In genomic region chr11:63915961-63916836, GRCh38 we compare ENCODE assay signal across 1 cellular context.
TF ChIP-seq lines count a peak whose summit lies in the region.

No MANE protein-coding gene starts in this region.

TF ChIP-seq in K562, 482 proteins besides CTCF, POLR2A, EP300 and RAD21 (continues in another document):
- TF ChIP-seq SP1 (CRISPR knock-in tag; IDR thresholded peaks at IDR 0.05) (0 out of 2 replicates have a peak, but pooled peaks have one; percentile 31), JUN (IDR thresholded peaks at IDR 0.05; ENCODE audit: borderline replicate concordance, low read depth, low read length) (no peak), JUN (CRISPR knock-in tag; IDR thresholded peaks at IDR 0.05; ENCODE audit: borderline replicate concordance) (0 out of 2 replicates have a peak, but pooled peaks have one; percentile 20), ZKSCAN1 (IDR thresholded peaks at IDR 0.05; ENCODE audit: low read depth, low read length) (no peak), RCOR1 (IDR thresholded peaks at IDR 0.05; ENCODE audit: borderline replicate concordance in 1 of 2, low read depth in 2 of 2, low read length in 2 of 2) (0 out of 4 replicates have a peak, but pooled peaks of 1 of the 2 experiments have one; percentile 27), MTA3 (IDR thresholded peaks at IDR 0.05; ENCODE audit: borderline replicate concordance) (peak; percentile 63; the same call in 1 of the 2 replicates), HNRNPUL1 (IDR thresholded peaks at IDR 0.05; ENCODE audit: low read length) (no peak), TEAD1 (CRISPR knock-in tag; IDR thresholded peaks at IDR 0.05) (peak in 1 of 2 experiments; percentile 69; a peak in 1 of 4 replicates), ATF7 (IDR thresholded peaks at IDR 0.05) (0 out of 2 replicates have a peak, but pooled peaks have one; percentile 13), ESRRA (IDR thresholded peaks at IDR 0.05; ENCODE audit: borderline replicate concordance, low read depth) (no peak), MYC (IDR thresholded peaks at IDR 0.05; ENCODE audit: low read depth, low read length) (0 out of 2 replicates have a peak, but pooled peaks have one; percentile 6), MYC (CRISPR knock-in tag; IDR thresholded peaks at IDR 0.05; ENCODE audit: borderline replicate concordance, low read depth) (no peak), KDM5B (IDR thresholded peaks at IDR 0.05; ENCODE audit: insufficient replicate concordance, low read depth, low read length) (peak; percentile 13), SRSF9 (IDR thresholded peaks at IDR 0.05; ENCODE audit: borderline replicate concordance, low read depth, low read length) (no peak), FOXA3 (CRISPR knock-in tag; conservative IDR thresholded peaks at IDR 0.05 in 1 of 2, IDR thresholded peaks at IDR 0.05 in 1 of 2) (peak in 1 of 2 experiments; percentile 58; a peak in 1 of 4 replicates), GATAD2A (IDR thresholded peaks at IDR 0.05) (peak; percentile 78), DPF2 (IDR thresholded peaks at IDR 0.05) (peak; percentile 24; the same call in 1 of the 2 replicates), UBTF (IDR thresholded peaks at IDR 0.05; ENCODE audit: borderline replicate concordance in 1 of 2, low read depth in 2 of 2, low read length in 2 of 2) (peak in 1 of 2 experiments; percentile 11; a peak in 1 of 4 replicates), CHD1 (IDR thresholded peaks at IDR 0.05; ENCODE audit: low read length) (peak; percentile 44), ZBTB7A (IDR thresholded peaks at IDR 0.05; ENCODE audit: borderline replicate concordance, control insufficient read depth, low read depth, low read length) (peak; percentile 99), ZNF644 (tag; IDR thresholded peaks at IDR 0.05; ENCODE audit: low read depth) (no peak), MAZ (CRISPR knock-in tag; conservative IDR thresholded peaks at IDR 0.05 in 1 of 2, IDR thresholded peaks at IDR 0.05 in 1 of 2) (peak; percentile 28 to 65; a peak in 2 of 4 replicates), FOXP1 (CRISPR knock-in tag; IDR thresholded peaks at IDR 0.05) (0 out of 2 replicates have a peak, but pooled peaks have one; percentile 55), KDM2B (CRISPR knock-in tag; IDR thresholded peaks at IDR 0.05) (0 out of 2 replicates have a peak, but pooled peaks have one; percentile 22), ZNF398 (CRISPR knock-in tag; IDR thresholded peaks at IDR 0.05) (no peak), PHF8 (IDR thresholded peaks at IDR 0.05; ENCODE audit: borderline replicate concordance, low read length) (0 out of 2 replicates have a peak, but pooled peaks have one; percentile 10), NCOA6 (IDR thresholded peaks at IDR 0.05) (peak; percentile 63; the same call in 1 of the 2 replicates), GABPB2 (CRISPR knock-in tag; conservative IDR thresholded peaks at IDR 0.05) (no peak), ARID4B (CRISPR knock-in tag; IDR thresholded peaks at IDR 0.05) (0 out of 2 replicates have a peak, but pooled peaks have one; percentile 50), MAX (CRISPR knock-in tag; IDR thresholded peaks at IDR 0.05) (peak; percentile 44), ZC3H11A (IDR thresholded peaks at IDR 0.05; ENCODE audit: low read depth, low read length) (no peak), SMARCA4 (IDR thresholded peaks at IDR 0.05) (0 out of 2 replicates have a peak, but pooled peaks have one; percentile 14), RHOXF2B (CRISPR knock-in tag; conservative IDR thresholded peaks at IDR 0.05) (no peak), ZFX (CRISPR knock-in tag; IDR thresholded peaks at IDR 0.05) (no peak), CREB1 (IDR thresholded peaks at IDR 0.05) (no peak), CREB1 (CRISPR knock-in tag; IDR thresholded peaks at IDR 0.05) (0 out of 2 replicates have a peak, but pooled peaks have one; percentile 12), BRD9 (IDR thresholded peaks at IDR 0.05; ENCODE audit: low read depth, partially characterized antibody) (no peak), HDAC2 (IDR thresholded peaks at IDR 0.05) (peak; percentile 59; the same call in 1 of the 2 replicates), HDAC1 (IDR thresholded peaks at IDR 0.05) (peak in 1 of 2 experiments; percentile 33; a peak in 1 of 4 replicates), ZBTB2 (IDR thresholded peaks at IDR 0.05) (peak; percentile 66)
- TF ChIP-seq, protein P1, sequence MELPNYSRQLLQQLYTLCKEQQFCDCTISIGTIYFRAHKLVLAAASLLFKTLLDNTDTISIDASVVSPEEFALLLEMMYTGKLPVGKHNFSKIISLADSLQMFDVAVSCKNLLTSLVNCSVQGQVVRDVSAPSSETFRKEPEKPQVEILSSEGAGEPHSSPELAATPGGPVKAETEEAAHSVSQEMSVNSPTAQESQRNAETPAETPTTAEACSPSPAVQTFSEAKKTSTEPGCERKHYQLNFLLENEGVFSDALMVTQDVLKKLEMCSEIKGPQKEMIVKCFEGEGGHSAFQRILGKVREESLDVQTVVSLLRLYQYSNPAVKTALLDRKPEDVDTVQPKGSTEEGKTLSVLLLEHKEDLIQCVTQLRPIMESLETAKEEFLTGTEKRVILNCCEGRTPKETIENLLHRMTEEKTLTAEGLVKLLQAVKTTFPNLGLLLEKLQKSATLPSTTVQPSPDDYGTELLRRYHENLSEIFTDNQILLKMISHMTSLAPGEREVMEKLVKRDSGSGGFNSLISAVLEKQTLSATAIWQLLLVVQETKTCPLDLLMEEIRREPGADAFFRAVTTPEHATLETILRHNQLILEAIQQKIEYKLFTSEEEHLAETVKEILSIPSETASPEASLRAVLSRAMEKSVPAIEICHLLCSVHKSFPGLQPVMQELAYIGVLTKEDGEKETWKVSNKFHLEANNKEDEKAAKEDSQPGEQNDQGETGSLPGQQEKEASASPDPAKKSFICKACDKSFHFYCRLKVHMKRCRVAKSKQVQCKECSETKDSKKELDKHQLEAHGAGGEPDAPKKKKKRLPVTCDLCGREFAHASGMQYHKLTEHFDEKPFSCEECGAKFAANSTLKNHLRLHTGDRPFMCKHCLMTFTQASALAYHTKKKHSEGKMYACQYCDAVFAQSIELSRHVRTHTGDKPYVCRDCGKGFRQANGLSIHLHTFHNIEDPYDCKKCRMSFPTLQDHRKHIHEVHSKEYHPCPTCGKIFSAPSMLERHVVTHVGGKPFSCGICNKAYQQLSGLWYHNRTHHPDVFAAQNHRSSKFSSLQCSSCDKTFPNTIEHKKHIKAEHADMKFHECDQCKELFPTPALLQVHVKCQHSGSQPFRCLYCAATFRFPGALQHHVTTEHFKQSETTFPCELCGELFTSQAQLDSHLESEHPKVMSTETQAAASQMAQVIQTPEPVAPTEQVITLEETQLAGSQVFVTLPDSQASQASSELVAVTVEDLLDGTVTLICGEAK (IDR thresholded peaks at IDR 0.05) = 0 out of 2 replicates have a peak, but pooled peaks have one; percentile 32
- TF ChIP-seq, protein P1 (CRISPR knock-in tag; IDR thresholded peaks at IDR 0.05) = no peak
- TF ChIP-seq, protein P2, sequence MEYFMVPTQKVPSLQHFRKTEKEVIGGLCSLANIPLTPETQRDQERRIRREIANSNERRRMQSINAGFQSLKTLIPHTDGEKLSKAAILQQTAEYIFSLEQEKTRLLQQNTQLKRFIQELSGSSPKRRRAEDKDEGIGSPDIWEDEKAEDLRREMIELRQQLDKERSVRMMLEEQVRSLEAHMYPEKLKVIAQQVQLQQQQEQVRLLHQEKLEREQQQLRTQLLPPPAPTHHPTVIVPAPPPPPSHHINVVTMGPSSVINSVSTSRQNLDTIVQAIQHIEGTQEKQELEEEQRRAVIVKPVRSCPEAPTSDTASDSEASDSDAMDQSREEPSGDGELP (CRISPR knock-in tag; IDR thresholded peaks at IDR 0.05; ENCODE audit: borderline replicate concordance) = peak; percentile 65
